Comparison of ENCODE assay signal across 10 cellular contexts in genomic region chr10:82378146-82378545, GRCh38.
DNase-seq lines count a peak whose midpoint lies in the region; ATAC-seq and TF ChIP-seq lines count a peak whose summit lies in the region.
"Had no signal": no experiment of that assay in that cellular context is flagged by ENCODE, and none has a peak within 500 bp of the region (broad histone marks: within the 10 kb centered on the region; RNA-seq: fewer than 3 reads in every experiment).

No MANE protein-coding gene starts in this region.

- H3K36me3 ChIP-seq in SJCRH30: no peaks in the 10 kb centered on the region

- no peaks in the 10 kb centered on the region for H3K27me3 Mint-ChIP-seq in nephron (ENCODE audit: low read depth)
- H3K27me3 Mint-ChIP-seq: activated CD4-positive, alpha-beta memory T cell treated with anti-CD3 and anti-CD28 coated beads, Interleukin-2, amount 10 ng/mL, durations not matched to agents 7 days and 5 days had no signal

- H3K9me3 ChIP-seq in SJCRH30 (replicated peaks): no peaks in the 10 kb centered on the region

- H3K27ac Mint-ChIP-seq in nephron: peak overlapping the region in 2 of 3 experiments; percentile 16 to 36
- H3K27ac Mint-ChIP-seq: activated CD4-positive, alpha-beta memory T cell treated with anti-CD3 and anti-CD28 coated beads, Interleukin-2, amount 10 ng/mL, durations not matched to agents 7 days and 5 days had no signal

- TF ChIP-seq CTCF in fibroblast of pulmonary artery (IDR thresholded peaks at IDR 0.05; ENCODE audit: low read length, missing control alignments): no peak
- no peak for TF ChIP-seq CTCF in nephron (IDR thresholded peaks at IDR 0.05; ENCODE audit: unreplicated experiment in 3 of 3)

- no peak overlapping the region for H3K27ac ChIP-seq in SJCRH30

- no peak overlapping the region for H3K4me3 Mint-ChIP-seq in nephron
- H3K4me3 Mint-ChIP-seq: activated CD4-positive, alpha-beta memory T cell treated with anti-CD3 and anti-CD28 coated beads, Interleukin-2, amount 10 ng/mL, durations not matched to agents 7 days and 5 days had no signal

- no peaks in the 10 kb centered on the region for H3K9me3 Mint-ChIP-seq in nephron

- no peak for ATAC-seq in GM18502 (IDR thresholded peaks at IDR 0.05; ENCODE audit: poor library complexity, unreplicated experiment)
- no peak for ATAC-seq in GM18867 (IDR thresholded peaks at IDR 0.05; ENCODE audit: unreplicated experiment)

- H3K27me3 ChIP-seq in SJCRH30: no peaks in the 10 kb centered on the region

- H3K4me1 ChIP-seq in SJCRH30: no peaks in the 10 kb centered on the region

- H3K36me3 Mint-ChIP-seq in nephron (ENCODE audit: low read depth): peaks cover 7% of the 10 kb centered on the region

- peak; percentile 57 for DNase-seq in DMS53 (lab: John Stamatoyannopoulos, UW)
- DNase-seq in SJCRH30: peak; percentile 55 to 80
- peak; percentile 91 for DNase-seq in fibroblast of pulmonary artery (ENCODE audit: low read depth)
- no peak for DNase-seq in NCI-H510A (lab: John Stamatoyannopoulos, UW)
- no peak for DNase-seq in NK-92 (lab: John Stamatoyannopoulos, UW; ENCODE audit: unreplicated experiment)
- DNase-seq: activated CD4-positive, alpha-beta memory T cell treated with anti-CD3 and anti-CD28 coated beads, Interleukin-2, amount 10 ng/mL, durations not matched to agents 7 days and 5 days; NCI-H1436 treated with DMSO at 0.1 percent for 48 hours had no signal

- H3K4me1 Mint-ChIP-seq in nephron: peaks cover 5% of the 10 kb centered on the region
- H3K4me1 Mint-ChIP-seq: activated CD4-positive, alpha-beta memory T cell treated with anti-CD3 and anti-CD28 coated beads, Interleukin-2, amount 10 ng/mL, durations not matched to agents 7 days and 5 days had no signal

- no peak overlapping the region for H3K4me3 ChIP-seq in SJCRH30
- H3K4me3 ChIP-seq in fibroblast of pulmonary artery (replicated peaks; ENCODE audit: low read depth, low read length): no peak overlapping the region

Comparison
In these comparisons a context has a peak if more than half of its experiments do, and no peak if none do; other contexts are left out.
1. DNase-seq: peak in DMS53 (single experiment), SJCRH30 (2 of 2) and fibroblast of pulmonary artery (single experiment); none in NCI-H510A (single experiment) and NK-92 (single experiment).